Comparison of ENCODE assay signal across 9 cellular contexts in genomic region chr5:158207733-158208132, GRCh38.
"Had no signal": no experiment of that assay in that cellular context is flagged by ENCODE, and none has a peak within 500 bp of the region (broad histone marks: within the 10 kb centered on the region; RNA-seq: fewer than 3 reads in every experiment).

No MANE protein-coding gene starts in this region.

- DNase-seq: GM23248, GOT3, H9, HCEC 1CT, Karpas-422, KBM-7 had no signal

- H3K4me1 Mint-ChIP-seq: IgD-negative memory B cell had no signal

- H3K4me3 ChIP-seq: GM23248 had no signal

- H3K36me3 Mint-ChIP-seq: IgD-negative memory B cell had no signal

- H3K27ac Mint-ChIP-seq: H9 had no signal

- H3K27ac ChIP-seq: GM23248, KMS-11 had no signal

- ATAC-seq: HepG2 had no signal

- H3K9me3 Mint-ChIP-seq: H9, IgD-negative memory B cell had no signal

- H3K4me3 Mint-ChIP-seq: H9, IgD-negative memory B cell had no signal
